Comparison of ENCODE assay signal across 1 cellular context in the genomic region with DNA sequence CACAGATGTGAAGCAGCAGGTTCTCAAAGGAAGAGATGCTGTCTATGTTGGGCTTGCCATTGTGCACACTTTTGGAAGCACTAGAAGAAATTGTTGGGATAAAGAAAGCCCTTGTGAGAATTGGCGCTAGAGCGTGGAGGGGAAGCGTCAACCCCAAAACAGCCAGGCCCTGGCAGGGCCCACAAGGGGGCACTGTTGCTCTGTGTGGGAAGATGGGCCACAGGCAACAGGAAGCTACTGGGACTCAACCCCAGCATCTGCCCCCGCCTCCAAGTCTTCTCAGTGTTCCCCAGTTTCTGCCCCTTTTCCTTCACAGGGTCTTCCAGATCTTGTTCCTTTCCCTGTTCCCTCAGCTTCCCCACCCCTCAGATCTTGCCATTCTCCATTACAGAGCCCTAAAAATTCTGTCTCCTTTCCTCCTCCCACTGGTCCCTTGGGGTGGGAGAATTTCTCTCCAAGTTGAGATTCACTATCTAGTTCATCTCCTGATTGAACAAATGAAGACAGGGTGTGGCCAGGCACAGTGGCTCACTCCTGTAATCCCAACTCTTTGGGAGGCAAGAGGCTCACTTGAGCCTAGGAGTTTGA.
TF ChIP-seq lines count a peak whose summit lies in the region.

No MANE protein-coding gene starts in this region.

TF ChIP-seq in HepG2, 621 proteins besides CTCF, POLR2A, EP300 and RAD21 (continued from another document):
- TF ChIP-seq TBX2 (CRISPR knock-in tag; IDR thresholded peaks at IDR 0.05; ENCODE audit: borderline replicate concordance), result no peak
- TF ChIP-seq MTA1 (CRISPR knock-in tag; IDR thresholded peaks at IDR 0.05; ENCODE audit: borderline replicate concordance), result no peak
- no peak for TF ChIP-seq MTF2 (CRISPR knock-in tag; IDR thresholded peaks at IDR 0.05; ENCODE audit: borderline replicate concordance)
- TF ChIP-seq MBD4 (IDR thresholded peaks at IDR 0.05; ENCODE audit: borderline replicate concordance, low read length), result no peak
- TF ChIP-seq SIN3A (IDR thresholded peaks at IDR 0.05; ENCODE audit: borderline replicate concordance, low read depth, low read length), result no peak
- TF ChIP-seq, protein P1, sequence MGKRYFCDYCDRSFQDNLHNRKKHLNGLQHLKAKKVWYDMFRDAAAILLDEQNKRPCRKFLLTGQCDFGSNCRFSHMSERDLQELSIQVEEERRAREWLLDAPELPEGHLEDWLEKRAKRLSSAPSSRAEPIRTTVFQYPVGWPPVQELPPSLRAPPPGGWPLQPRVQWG (CRISPR knock-in tag; IDR thresholded peaks at IDR 0.05; ENCODE audit: borderline replicate concordance, low read depth), result no peak
- TF ChIP-seq, protein P2, sequence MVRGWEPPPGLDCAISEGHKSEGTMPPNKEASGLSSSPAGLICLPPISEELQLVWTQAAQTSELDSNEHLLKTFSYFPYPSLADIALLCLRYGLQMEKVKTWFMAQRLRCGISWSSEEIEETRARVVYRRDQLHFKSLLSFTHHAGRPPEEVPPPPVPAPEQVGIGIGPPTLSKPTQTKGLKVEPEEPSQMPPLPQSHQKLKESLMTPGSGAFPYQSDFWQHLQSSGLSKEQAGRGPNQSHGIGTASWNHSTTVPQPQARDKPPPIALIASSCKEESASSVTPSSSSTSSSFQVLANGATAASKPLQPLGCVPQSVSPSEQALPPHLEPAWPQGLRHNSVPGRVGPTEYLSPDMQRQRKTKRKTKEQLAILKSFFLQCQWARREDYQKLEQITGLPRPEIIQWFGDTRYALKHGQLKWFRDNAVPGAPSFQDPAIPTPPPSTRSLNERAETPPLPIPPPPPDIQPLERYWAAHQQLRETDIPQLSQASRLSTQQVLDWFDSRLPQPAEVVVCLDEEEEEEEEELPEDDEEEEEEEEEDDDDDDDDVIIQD (CRISPR knock-in tag; IDR thresholded peaks at IDR 0.05; ENCODE audit: low read depth), result no peak
- no peak for TF ChIP-seq HMGA1 (CRISPR knock-in tag; conservative IDR thresholded peaks at IDR 0.05)
- peak; percentile 59 for TF ChIP-seq SMC3 (IDR thresholded peaks at IDR 0.05; ENCODE audit: low read length)
- no peak for TF ChIP-seq ZFP36L1 (CRISPR knock-in tag; IDR thresholded peaks at IDR 0.05)
